ENCODE assay signal across 8 cellular contexts in the genomic region with DNA sequence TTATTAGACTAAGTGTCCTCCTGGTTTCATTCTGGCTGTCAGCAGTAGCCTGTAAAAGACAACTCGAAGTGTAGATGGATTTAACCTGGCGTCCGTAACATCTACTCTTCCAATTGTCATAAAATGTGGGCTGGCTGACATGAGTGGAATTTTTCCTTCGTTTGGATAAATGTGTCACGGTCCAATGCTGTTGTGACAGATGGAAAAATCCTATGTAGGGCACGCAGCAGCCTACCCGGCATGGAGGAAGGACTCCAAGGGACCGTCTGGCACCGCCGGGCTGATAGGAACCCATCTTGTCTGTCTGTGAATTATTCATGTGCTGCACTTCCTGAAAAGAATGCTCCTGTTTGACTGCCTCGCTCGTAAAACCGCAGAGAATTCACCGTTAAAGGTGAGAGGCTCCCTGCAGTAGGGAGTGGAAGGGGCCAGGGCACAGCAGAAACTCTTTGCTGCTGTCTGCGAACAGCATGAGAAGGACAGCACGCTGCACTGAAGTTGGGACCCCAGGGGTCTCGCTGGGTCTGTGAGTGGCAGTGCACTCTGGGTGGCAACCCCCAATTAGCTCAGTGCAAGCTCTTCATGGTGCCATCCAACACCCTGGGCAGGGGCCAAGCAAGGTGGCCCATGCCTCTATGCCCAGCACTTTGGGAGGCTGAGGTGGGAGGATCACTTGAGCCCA. TPM values are rescaled to one million over a fixed set of nuclear protein-coding genes. Genes with fewer than 3 reads are reported as not detected.
DNase-seq lines count a peak whose midpoint lies in the region; ATAC-seq and TF ChIP-seq lines count a peak whose summit lies in the region.

No MANE protein-coding gene starts in this region.

- H3K79me2 ChIP-seq in osteoblast (ENCODE audit: insufficient read depth, low read length) = peaks cover 28% of the 10 kb centered on the region

- DNase-seq in M059J (ENCODE audit: low read depth) (peak; percentile 80), renal cortical epithelial cell (ENCODE audit: low read depth) (peak; percentile 65), osteoblast (ENCODE audit: insufficient read length, low spot score, missing footprints) (no peak)
- peak; percentile 88 for DNase-seq in activated CD4-positive, alpha-beta T cell treated with anti-CD3 and anti-CD28 coated beads, Interleukin-2, amount 10 ng/mL, durations not matched to agents 24 days and 14 days

- H3K9me3 Mint-ChIP-seq in activated CD4-positive, alpha-beta T cell treated with anti-CD3 and anti-CD28 coated beads, Interleukin-2, amount 10 ng/mL, durations not matched to agents 24 days and 14 days = no peaks in the 10 kb centered on the region

- peaks cover 24% of the 10 kb centered on the region for H3K36me3 Mint-ChIP-seq in activated CD4-positive, alpha-beta T cell treated with anti-CD3 and anti-CD28 coated beads, Interleukin-2, amount 10 ng/mL, durations not matched to agents 24 days and 14 days (ENCODE audit: low read depth)

- H3K36me3 ChIP-seq in duodenal mucosa (ENCODE audit: control insufficient read depth in 1 of 2, insufficient read depth in 2 of 2, low read length in 2 of 2) = peaks cover 0 to 5% of the 10 kb centered on the region in 2 donors
- H3K36me3 ChIP-seq in osteoblast (ENCODE audit: insufficient read depth, low read length) = peaks cover 12% of the 10 kb centered on the region

- H3K27me3 ChIP-seq in duodenal mucosa (ENCODE audit: control insufficient read depth in 1 of 2, insufficient read depth in 2 of 2, low read length in 2 of 2) (peaks cover 0 to 6% of the 10 kb centered on the region in 2 donors), osteoblast (ENCODE audit: insufficient read depth, low read length) (no peaks in the 10 kb centered on the region)

- intact Hi-C loops in activated CD4-positive, alpha-beta T cell treated with anti-CD3 and anti-CD28 coated beads, Interleukin-2, amount 10 ng/mL, durations not matched to agents 24 days and 14 days (cut with micrococcal nuclease) = no loop called here

- peak overlapping the region; percentile 55 for H3K27ac ChIP-seq in duodenal mucosa (ENCODE audit: low read depth, low read length)
- no peak overlapping the region for H3K27ac ChIP-seq in osteoblast (ENCODE audit: low read depth, low read length)

- no peaks in the 10 kb centered on the region for H3K9me3 ChIP-seq in duodenal mucosa (ENCODE audit: control insufficient read depth in 1 of 2, low read length in 2 of 2)
- no peaks in the 10 kb centered on the region for H3K9me3 ChIP-seq in osteoblast (ENCODE audit: low read depth, low read length)

- no peak overlapping the region for H2AFZ ChIP-seq in osteoblast (ENCODE audit: low read length)

- H3K4me3 Mint-ChIP-seq in activated CD4-positive, alpha-beta T cell treated with anti-CD3 and anti-CD28 coated beads, Interleukin-2, amount 10 ng/mL, durations not matched to agents 24 days and 14 days = peak overlapping the region; percentile 77

- no peaks in the 10 kb centered on the region for H3K27me3 Mint-ChIP-seq in activated CD4-positive, alpha-beta T cell treated with anti-CD3 and anti-CD28 coated beads, Interleukin-2, amount 10 ng/mL, durations not matched to agents 24 days and 14 days

- no peak overlapping the region for H3K4me2 ChIP-seq in osteoblast (ENCODE audit: insufficient read depth, low read length)

- peaks cover 60% of the 10 kb centered on the region for H3K4me1 Mint-ChIP-seq in activated CD4-positive, alpha-beta T cell treated with anti-CD3 and anti-CD28 coated beads, Interleukin-2, amount 10 ng/mL, durations not matched to agents 24 days and 14 days

- H3K9ac ChIP-seq in duodenal mucosa (ENCODE audit: low read depth in 1 of 2, low read length in 2 of 2) = peak overlapping the region in 1 of 2 donors; percentile 20

- H3K4me1 ChIP-seq in duodenal mucosa (ENCODE audit: control insufficient read depth in 1 of 2, insufficient read depth in 2 of 2, low read length in 2 of 2) (peaks cover 18 to 26% of the 10 kb centered on the region in 2 donors), osteoblast (ENCODE audit: insufficient read depth, low read length) (peaks cover 3% of the 10 kb centered on the region)

- H3K4me3 ChIP-seq in duodenal mucosa (ENCODE audit: low read depth in 1 of 2, low read length in 2 of 2) (peak overlapping the region in 1 of 2 donors; percentile 9), osteoblast (ENCODE audit: insufficient read depth, low read length) (no peak overlapping the region)

- peak overlapping the region; percentile 92 for H3K27ac Mint-ChIP-seq in activated CD4-positive, alpha-beta T cell treated with anti-CD3 and anti-CD28 coated beads, Interleukin-2, amount 10 ng/mL, durations not matched to agents 24 days and 14 days

- TF ChIP-seq CTCF in osteoblast (IDR thresholded peaks at IDR 0.05; ENCODE audit: extremely low read depth, low read depth, low read length) = no peak

- ATAC-seq in GM19324 (IDR thresholded peaks at IDR 0.05; ENCODE audit: low FRiP score, unreplicated experiment) (no peak), HG02870 (IDR thresholded peaks at IDR 0.05; ENCODE audit: unreplicated experiment) (no peak)

- peaks cover 2% of the 10 kb centered on the region for H4K20me1 ChIP-seq in osteoblast (ENCODE audit: insufficient read depth, low read length)

- TF ChIP-seq POLR2A in GM15510 (IDR thresholded peaks at IDR 0.05; ENCODE audit: borderline replicate concordance, extremely low read depth, insufficient read length) = peak; percentile 34

RNA-seq across cellular contexts. Expression of gene ORAI2, which starts 1.6 kb away (rescaled TPM):
- 52.4 and 67.0 TPM in 2 replicates for total RNA-seq in M059J (2014; rRNA removed; shearing (Covaris generic))
- 45.8 and 49.8 TPM in 2 replicates for total RNA-seq in activated CD4-positive, alpha-beta T cell treated with anti-CD3 and anti-CD28 coated beads, Interleukin-2, amount 10 ng/mL, durations not matched to agents 24 days and 14 days
- total RNA-seq in renal cortical epithelial cell (43.2 and 138 TPM in 2 replicates), osteoblast (44.2 and 57.5 TPM in 2 replicates)

RNA-seq across cellular contexts. Expression of gene ALKBH4, which starts 32.9 kb away (rescaled TPM):
- total RNA-seq in M059J (2014; rRNA removed; shearing (Covaris generic)) = 41.2 and 50.7 TPM in 2 replicates
- 9.9 and 10.9 TPM in 2 replicates for total RNA-seq in activated CD4-positive, alpha-beta T cell treated with anti-CD3 and anti-CD28 coated beads, Interleukin-2, amount 10 ng/mL, durations not matched to agents 24 days and 14 days
- total RNA-seq in renal cortical epithelial cell = 9.9 and 26.6 TPM in 2 replicates
- 13.6 and 16.3 TPM in 2 replicates for total RNA-seq in osteoblast

RNA-seq across cellular contexts. Expression of gene LRWD1, which starts 33.0 kb away (rescaled TPM):
- total RNA-seq in M059J (2014; rRNA removed; shearing (Covaris generic)) = 27.3 and 27.4 TPM in 2 replicates
- 30.5 and 32.4 TPM in 2 replicates for total RNA-seq in activated CD4-positive, alpha-beta T cell treated with anti-CD3 and anti-CD28 coated beads, Interleukin-2, amount 10 ng/mL, durations not matched to agents 24 days and 14 days
- total RNA-seq in renal cortical epithelial cell = 26.2 and 29.5 TPM in 2 replicates
- total RNA-seq in osteoblast = 20.0 and 24.2 TPM in 2 replicates

RNA-seq across cellular contexts. Expression of gene PRKRIP1, which starts 35.6 kb away (rescaled TPM):
- total RNA-seq in M059J (2014; rRNA removed; shearing (Covaris generic)) = 14.9 and 21.2 TPM in 2 replicates
- 26.4 and 31.7 TPM in 2 replicates for total RNA-seq in activated CD4-positive, alpha-beta T cell treated with anti-CD3 and anti-CD28 coated beads, Interleukin-2, amount 10 ng/mL, durations not matched to agents 24 days and 14 days
- total RNA-seq in renal cortical epithelial cell (25.4 and 26.1 TPM in 2 replicates), osteoblast (14.5 and 16.5 TPM in 2 replicates)

RNA-seq across cellular contexts. Expression of gene POLR2J, which starts 47.0 kb away (rescaled TPM):
- total RNA-seq in M059J (2014; rRNA removed; shearing (Covaris generic)) = 59.8 and 81.8 TPM in 2 replicates
- total RNA-seq in activated CD4-positive, alpha-beta T cell treated with anti-CD3 and anti-CD28 coated beads, Interleukin-2, amount 10 ng/mL, durations not matched to agents 24 days and 14 days = 46.8 and 50.8 TPM in 2 replicates
- total RNA-seq in renal cortical epithelial cell (12.0 and 17.4 TPM in 2 replicates), osteoblast (27.1 and 27.9 TPM in 2 replicates)
